In the genomic region with DNA sequence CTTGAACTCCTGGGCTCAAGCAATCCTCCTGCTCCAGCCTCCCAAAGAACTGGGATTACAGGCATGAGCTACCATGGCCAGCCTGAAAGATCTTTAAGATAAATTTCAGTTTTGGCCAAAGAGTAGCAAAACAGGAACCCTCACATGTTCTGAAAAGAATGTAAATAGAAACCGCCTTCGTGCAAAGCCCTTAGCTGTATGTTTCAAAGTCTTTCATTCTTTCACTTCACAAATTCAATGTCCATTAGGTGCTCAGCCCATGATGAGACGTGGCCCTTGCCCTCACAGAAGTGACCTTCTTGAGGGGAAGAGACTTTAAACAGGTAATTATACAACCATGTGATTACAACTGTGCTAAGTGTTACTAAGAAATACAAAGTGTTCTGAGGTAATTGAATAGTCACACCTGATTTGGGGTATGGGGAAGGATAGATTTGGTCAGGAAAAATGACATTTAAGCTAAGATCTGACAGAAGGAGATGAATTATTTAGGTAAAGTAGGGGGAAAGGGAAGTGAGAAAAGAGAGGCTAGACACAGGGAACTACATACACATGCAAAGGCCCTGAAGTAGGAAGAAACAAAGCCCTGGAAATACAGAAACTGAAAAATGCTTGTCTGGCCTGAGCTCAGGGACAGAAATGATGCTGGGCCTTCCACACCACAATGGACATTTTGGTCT, we compare ENCODE assay signal across 12 cellular contexts. TPM values are rescaled to one million over a fixed set of nuclear protein-coding genes. Genes with fewer than 3 reads are reported as not detected.
A peak's percentile ranks its signal among the peaks of the same experiment; 100 is the strongest.
DNase-seq lines count a peak whose midpoint lies in the region; ATAC-seq and TF ChIP-seq lines count a peak whose summit lies in the region.
"Had no signal": no experiment of that assay in that cellular context is flagged by ENCODE, and none has a peak within 500 bp of the region (broad histone marks: within the 10 kb centered on the region; RNA-seq: fewer than 3 reads in every experiment).

No MANE protein-coding gene starts in this region.

- no peak overlapping the region for H3K4me3 Mint-ChIP-seq in activated B cell treated with CpG ODN at 0.5 μM for 24 hours
- H3K4me3 Mint-ChIP-seq: brain had no signal

- POLR2A ChIA-PET in activated B cell treated with CpG ODN at 0.5 μM for 24 hours (lab: Charles Lee), result interaction anchor here (0.6 to 1.1 kb wide), 2 partner anchors 19 to 28 kb away, joined by 3 read pairs; a partner anchor contains a TSS

- CTCF ChIA-PET in activated B cell treated with CpG ODN at 0.5 μM for 24 hours (lab: Charles Lee), result no interaction called here

- H4K20me1 ChIP-seq in smooth muscle cell (ENCODE audit: low read depth), result no peaks in the 10 kb centered on the region

- H3K27me3 Mint-ChIP-seq in activated B cell treated with CpG ODN at 0.5 μM for 24 hours, result no peaks in the 10 kb centered on the region

- H3K4me1 ChIP-seq in spleen (peaks cover 0 to 41% (median 8%) of the 10 kb centered on the region in 6 donors), smooth muscle cell (ENCODE audit: low read depth) (no peaks in the 10 kb centered on the region)

- intact Hi-C loops in activated B cell treated with CpG ODN at 0.5 μM for 24 hours (cut with micrococcal nuclease), result no loop called here
- intact Hi-C loops in spleen (cut with DNase I; ENCODE audit: low total_unique reads), result no loop called here

- no peaks in the 10 kb centered on the region for H3F3A ChIP-seq in smooth muscle cell (ENCODE audit: low read depth)

- H3K27ac Mint-ChIP-seq in activated B cell treated with CpG ODN at 0.5 μM for 24 hours, result peak overlapping the region; percentile 9

- H3K9me3 ChIP-seq in spleen, result no peaks in the 10 kb centered on the region
- H3K9me3 ChIP-seq in smooth muscle cell (replicated peaks; ENCODE audit: low read depth), result no peaks in the 10 kb centered on the region

- H2AFZ ChIP-seq in smooth muscle cell (ENCODE audit: low read depth), result no peak overlapping the region

- peaks cover 17% of the 10 kb centered on the region for H3K4me1 Mint-ChIP-seq in activated B cell treated with CpG ODN at 0.5 μM for 24 hours

- H3K79me2 ChIP-seq in smooth muscle cell (ENCODE audit: low read depth), result no peaks in the 10 kb centered on the region

- H3K27me3 ChIP-seq in spleen (replicated peaks in 1 of 7) (no peaks in the 10 kb centered on the region), smooth muscle cell (ENCODE audit: low read depth) (no peaks in the 10 kb centered on the region)

- WGBS in spleen, 5 donors, result 74 to 85% (median 78%) methylated on average over 3 of the region's 3 CpGs
- 91% methylated on average over 3 of the region's 3 CpGs for WGBS in smooth muscle cell (ENCODE audit: low lambda C conversion rate)

- no peak overlapping the region for H3K9ac ChIP-seq in smooth muscle cell (ENCODE audit: low read depth)

- no peak overlapping the region for H3K4me2 ChIP-seq in smooth muscle cell

- H3K4me3 ChIP-seq in spleen (peak overlapping the region in 1 of 8 donors; percentile 2), smooth muscle cell (no peak overlapping the region)
- H3K4me3 ChIP-seq: SK-N-MC had no signal

- DNase-seq in activated B cell treated with CpG ODN at 0.5 μM for 24 hours, result no peak
- no peak for DNase-seq in spleen
- DNase-seq in DMS 273 (lab: John Stamatoyannopoulos, UW; ENCODE audit: unreplicated experiment), result no peak
- DNase-seq in stimulated activated CD4-positive, alpha-beta T cell treated with anti-CD3 and anti-CD28 coated beads, Interleukin-2, amount 100 ng/mL, for 48 hours, result no peak
- no peak for DNase-seq in smooth muscle cell (lab: John Stamatoyannopoulos, UW; ENCODE audit: unreplicated experiment)
- DNase-seq: activated CD4-positive, alpha-beta T cell treated with anti-CD3 and anti-CD28 coated beads for 1 hour; H7; NCI-H1105 treated with DMSO at 0.1 percent for 48 hours had no signal

- ATAC-seq in GM18909 (IDR thresholded peaks at IDR 0.05; ENCODE audit: poor library complexity, unreplicated experiment), result peak; percentile 64
- ATAC-seq in HG02678 (IDR thresholded peaks at IDR 0.05; ENCODE audit: unreplicated experiment), result peak; percentile 79
- ATAC-seq in activated B cell treated with CpG ODN at 0.5 μM for 24 hours (ENCODE audit: low read depth), result no peak

- H3K36me3 ChIP-seq in spleen (peaks cover 0 to 44% (median 5%) of the 10 kb centered on the region in 6 donors), smooth muscle cell (ENCODE audit: low read depth) (no peaks in the 10 kb centered on the region)

- TF ChIP-seq POLR2A in spleen (IDR thresholded peaks at IDR 0.05), result no peak

- no peak for TF ChIP-seq CTCF in activated B cell treated with CpG ODN at 0.5 μM for 24 hours (IDR thresholded peaks at IDR 0.05)
- TF ChIP-seq CTCF in spleen (IDR thresholded peaks at IDR 0.05 in 8 of 11, conservative IDR thresholded peaks at IDR 0.05 in 3 of 11), result no peak
- TF ChIP-seq CTCF in smooth muscle cell (IDR thresholded peaks at IDR 0.05; ENCODE audit: borderline replicate concordance, insufficient read depth, poor library complexity, severe bottlenecking), result no peak

- H3K27ac ChIP-seq in spleen (peak overlapping the region in 5 of 8 donors; percentile 14 to 73 (median 53)), smooth muscle cell (ENCODE audit: low read depth) (no peak overlapping the region)
- H3K27ac ChIP-seq: SK-N-MC had no signal

- peaks cover 26% of the 10 kb centered on the region for H3K36me3 Mint-ChIP-seq in activated B cell treated with CpG ODN at 0.5 μM for 24 hours (ENCODE audit: low read depth)
- H3K36me3 Mint-ChIP-seq: brain had no signal

- H3K9me3 Mint-ChIP-seq in activated B cell treated with CpG ODN at 0.5 μM for 24 hours, result no peaks in the 10 kb centered on the region
- H3K9me3 Mint-ChIP-seq: brain had no signal

RNA-seq across cellular contexts. Expression of a gene that starts 19.6 kb away (rescaled TPM):
- 18.1 and 20.6 TPM in 2 replicates for total RNA-seq in activated B cell treated with CpG ODN at 0.5 μM for 24 hours
- total RNA-seq in spleen, result 10 to 100 TPM; 17.8 to 42.9 (median 23.8) TPM
- polyA plus RNA-seq in spleen, result 10 to 100 TPM; 16.9 to 26.3 (median 17.0) TPM
- total RNA-seq in smooth muscle cell, result 3.6 and 4.8 TPM in 2 replicates
- 2.7 and 5.4 TPM in 2 replicates for polyA plus RNA-seq in smooth muscle cell

RNA-seq across cellular contexts. Expression of a gene that starts 20.9 kb away (rescaled TPM):
- total RNA-seq in activated B cell treated with CpG ODN at 0.5 μM for 24 hours (3.0 and 3.2 TPM in 2 replicates), spleen (10 to 100 TPM; 10.2 to 31.8 (median 16.7) TPM), smooth muscle cell (18.1 and 19.5 TPM in 2 replicates)
- polyA plus RNA-seq in spleen (1 to 10 TPM; 1.3 to 1.5 (median 1.4) TPM), smooth muscle cell (7.8 and 10.2 TPM in 2 replicates)
